8 cellular contexts compared by ENCODE assay signal in the genomic region with DNA sequence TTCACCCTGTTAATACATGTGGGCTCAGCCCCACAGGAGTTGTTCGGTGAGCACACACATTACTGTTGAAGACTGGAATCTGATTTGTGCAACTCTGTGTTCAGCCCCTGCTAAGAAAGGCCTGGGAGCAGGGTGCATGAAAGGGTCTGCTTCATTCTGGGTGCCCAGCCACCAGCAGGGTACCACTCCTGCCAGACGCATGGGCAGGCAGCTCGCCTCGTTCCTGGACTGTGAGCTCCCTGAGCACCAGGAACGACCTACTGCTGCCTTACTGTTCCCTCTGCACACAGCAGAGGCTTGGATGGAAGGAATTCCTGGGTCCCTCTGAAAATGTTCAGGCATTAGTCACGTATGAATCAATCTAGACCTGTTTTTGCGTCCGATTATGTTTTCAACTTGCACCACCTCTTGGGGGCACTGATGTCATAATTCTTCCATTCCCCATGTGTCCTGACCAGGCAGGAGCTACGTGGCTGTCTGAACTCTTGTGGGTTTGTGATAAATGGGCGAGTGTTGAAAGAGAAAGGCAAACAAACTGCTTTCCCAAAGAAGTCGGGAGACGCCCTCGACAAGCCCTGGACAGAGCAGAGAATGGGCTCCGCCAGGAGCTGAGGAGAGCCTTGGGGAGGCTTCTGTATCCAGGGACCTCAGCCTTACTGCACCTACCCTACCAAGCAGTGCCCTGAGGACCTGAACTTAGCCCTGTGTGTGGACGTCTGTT.
DNase-seq lines count a peak whose midpoint lies in the region; ATAC-seq and TF ChIP-seq lines count a peak whose summit lies in the region.

No MANE protein-coding gene starts in this region.

- no peaks in the 10 kb centered on the region for H3K36me3 Mint-ChIP-seq in naive thymus-derived CD8-positive, alpha-beta T cell

- peak; percentile 42 for ATAC-seq in GM18511 (IDR thresholded peaks at IDR 0.05; ENCODE audit: unreplicated experiment)
- ATAC-seq in naive thymus-derived CD8-positive, alpha-beta T cell = peak in 1 of 2 donors; percentile 19
- ATAC-seq in GM18502 (IDR thresholded peaks at IDR 0.05; ENCODE audit: poor library complexity, unreplicated experiment) = no peak
- ATAC-seq in HG02759 (IDR thresholded peaks at IDR 0.05; ENCODE audit: unreplicated experiment) = no peak
- no peak for ATAC-seq in HG03095 (IDR thresholded peaks at IDR 0.05; ENCODE audit: unreplicated experiment)

- no peak overlapping the region for H3K27ac ChIP-seq in brain microvascular endothelial cell

- no peak overlapping the region for H3K4me3 ChIP-seq in brain microvascular endothelial cell (ENCODE audit: low read depth, low read length)

- H3K27me3 Mint-ChIP-seq in naive thymus-derived CD8-positive, alpha-beta T cell = peaks cover 0 to 34% (median 22%) of the 10 kb centered on the region in 5 donors

- no peak for TF ChIP-seq CTCF in brain microvascular endothelial cell (IDR thresholded peaks at IDR 0.05; ENCODE audit: low read depth, low read length, missing control alignments)

- H3K4me3 Mint-ChIP-seq in naive thymus-derived CD8-positive, alpha-beta T cell = peak overlapping the region; percentile 36 to 86 (median 72)

- no peaks in the 10 kb centered on the region for H3K36me3 ChIP-seq in brain microvascular endothelial cell (replicated peaks)

- no peaks in the 10 kb centered on the region for H3K27me3 ChIP-seq in brain microvascular endothelial cell (replicated peaks)

- DNase-seq in LHCN-M2 (ENCODE audit: low read depth) = peak; percentile 79
- DNase-seq in brain microvascular endothelial cell = peak; percentile 73
- no peak for DNase-seq in naive thymus-derived CD8-positive, alpha-beta T cell
- DNase-seq in C1 segment of cervical spinal cord (lab: John Stamatoyannopoulos, UW) = no peak

- H3K9me3 Mint-ChIP-seq in naive thymus-derived CD8-positive, alpha-beta T cell = no peaks in the 10 kb centered on the region

- H3K4me1 Mint-ChIP-seq in naive thymus-derived CD8-positive, alpha-beta T cell = peaks cover 17 to 37% (median 23%) of the 10 kb centered on the region in 4 donors

- POLR2A ChIA-PET in naive thymus-derived CD8-positive, alpha-beta T cell (lab: Charles Lee) = interaction anchor here (0.5 kb wide), 1 partner anchor 430 kb away, joined by 3 read pairs; no protein-coding TSS in a partner anchor

- H3K27ac Mint-ChIP-seq in naive thymus-derived CD8-positive, alpha-beta T cell = peak overlapping the region in 4 of 10 donors; percentile 4 to 82 (median 14)

- in situ Hi-C loops in brain microvascular endothelial cell (cut with HindIII; ENCODE audit: low pct_ligation_motif_present, low sequenced_read_pairs) = loop anchor here (25.0 kb wide), 1 partner anchor 525 kb away; no protein-coding TSS in a partner anchor

Comparison
In these comparisons a context has a peak if more than half of its experiments do, and no peak if none do; other contexts are left out.
1. DNase-seq: peak in LHCN-M2 (single experiment) and brain microvascular endothelial cell (single experiment); none in naive thymus-derived CD8-positive, alpha-beta T cell (0 of 10) and C1 segment of cervical spinal cord (0 of 14).